ENCODE assay signal across 17 cellular contexts in the genomic region with DNA sequence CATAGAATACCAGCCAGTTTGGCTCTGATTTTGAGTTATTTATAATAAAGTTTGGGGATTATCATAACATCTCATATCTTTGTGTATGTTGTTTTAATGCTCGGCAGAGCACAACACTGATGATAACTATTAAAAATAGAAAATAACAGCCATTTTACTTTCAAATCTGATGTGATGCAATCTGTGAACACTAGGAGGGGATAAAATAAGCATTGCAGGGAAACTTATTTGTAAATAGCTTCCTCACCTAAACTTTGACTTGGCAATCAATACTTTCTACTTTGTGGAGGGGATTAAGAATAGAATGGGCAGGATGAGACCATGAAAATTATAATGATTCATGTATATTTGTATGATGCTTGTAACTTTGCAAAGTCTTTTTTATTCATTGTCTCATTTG. TPM values are rescaled to one million over a fixed set of nuclear protein-coding genes. Genes with fewer than 3 reads are reported as not detected.
DNase-seq lines count a peak whose midpoint lies in the region; ATAC-seq and TF ChIP-seq lines count a peak whose summit lies in the region.
"Had no signal": no experiment of that assay in that cellular context is flagged by ENCODE, and none has a peak within 500 bp of the region (broad histone marks: within the 10 kb centered on the region; RNA-seq: fewer than 3 reads in every experiment).

No MANE protein-coding gene starts in this region.

- H3K4me3 ChIP-seq in AG04450 (ENCODE audit: low read depth, low read length) (no peak overlapping the region), HEK293 (ENCODE audit: low read depth, low read length) (no peak overlapping the region), kidney epithelial cell (ENCODE audit: low read depth, low read length) (no peak overlapping the region), breast epithelium (no peak overlapping the region)
- H3K4me3 ChIP-seq: PC-9, upper lobe of left lung had no signal

- CTCF ChIA-PET in AG04450 (lab: Charles Lee), result interaction anchor here (0.6 to 1.5 kb wide), 2 partner anchors 9 to 21 kb away, joined by 3 to 7 read pairs; no protein-coding TSS in a partner anchor
- CTCF ChIA-PET in HEK293 (lab: Yijun Ruan, JAX), result interaction anchor here (0.7 to 1.8 kb wide), 2 partner anchors 13 to 72 kb away, joined by 3 to 4 read pairs; no protein-coding TSS in a partner anchor

- no peak for TF ChIP-seq POLR2A in breast epithelium (IDR thresholded peaks at IDR 0.05)

- no peaks in the 10 kb centered on the region for H3K4me1 ChIP-seq in HEK293 (ENCODE audit: control insufficient read depth, insufficient read depth, low read length)
- no peaks in the 10 kb centered on the region for H3K4me1 ChIP-seq in breast epithelium
- H3K4me1 ChIP-seq: upper lobe of left lung had no signal

- TF ChIP-seq CTCF in AG04450 (IDR thresholded peaks at IDR 0.05; ENCODE audit: low read depth, low read length), result peak; percentile 25
- no peak for TF ChIP-seq CTCF in HEK293 (tag by site-specific recombination; IDR thresholded peaks at IDR 0.05)
- no peak for TF ChIP-seq CTCF in VCaP (conservative IDR thresholded peaks at IDR 0.05)
- peak; percentile 12 for TF ChIP-seq CTCF in kidney epithelial cell (IDR thresholded peaks at IDR 0.05; ENCODE audit: insufficient read depth, low read length, poor library complexity, severe bottlenecking)
- TF ChIP-seq CTCF in breast epithelium (IDR thresholded peaks at IDR 0.05), result no peak

- intact Hi-C loops in breast epithelium (cut with DNase I; ENCODE audit: low total_unique reads), result no loop called here

- ATAC-seq in HG03097 (IDR thresholded peaks at IDR 0.05; ENCODE audit: low FRiP score, unreplicated experiment), result no peak
- ATAC-seq: stimulated activated memory B cell treated with anti-CD40 and anti-IgM and Interleukin-4, amounts not matched to agents 10 μg/mL and 1 μg/mL and 100 μg/mL, for 72 hours had no signal

- H3K9me3 ChIP-seq in AG04450 (ENCODE audit: control insufficient read depth, insufficient read depth, low read length), result no peaks in the 10 kb centered on the region
- no peaks in the 10 kb centered on the region for H3K9me3 ChIP-seq in HEK293 (ENCODE audit: control insufficient read depth, insufficient read depth, low read depth, low read length)
- H3K9me3 ChIP-seq in breast epithelium, result no peaks in the 10 kb centered on the region
- H3K9me3 ChIP-seq: upper lobe of left lung had no signal

- POLR2A ChIA-PET in AG04450 (lab: Yijun Ruan, JAX), result no interaction called here
- POLR2A ChIA-PET in HEK293 (lab: Yijun Ruan, JAX), result no interaction called here

- H3K36me3 ChIP-seq in HEK293 (ENCODE audit: control insufficient read depth in 2 of 2, insufficient read depth in 1 of 2, low read length in 2 of 2) (peaks cover 57 to 83% of the 10 kb centered on the region in 2 experiments), kidney epithelial cell (ENCODE audit: control insufficient read depth, insufficient read depth, low read length) (peaks cover 2% of the 10 kb centered on the region), breast epithelium (peaks cover 4% of the 10 kb centered on the region)

- no peak for DNase-seq in AG04450 (ENCODE audit: low read depth, low spot score)
- DNase-seq in kidney epithelial cell (ENCODE audit: low read depth), result no peak
- no peak for DNase-seq in NCI-H2171 treated with DMSO at 0.1 percent for 48 hours (lab: John Stamatoyannopoulos, UW)
- no peak for DNase-seq in SW480 (ENCODE audit: low spot score)
- DNase-seq in breast epithelium (ENCODE audit: low spot score in 2 of 2), result no peak
- DNase-seq: activated gamma-delta T cell; AML-193; brain microvascular endothelial cell; effector CD4-positive, alpha-beta T cell; NCI-H510A; PC-9; upper lobe of left lung; WERI-Rb-1 had no signal

- H3K27me3 ChIP-seq in AG04450 (ENCODE audit: control insufficient read depth, insufficient read depth, low read length) (no peaks in the 10 kb centered on the region), kidney epithelial cell (ENCODE audit: control insufficient read depth, insufficient read depth, low read length) (no peaks in the 10 kb centered on the region), breast epithelium (no peaks in the 10 kb centered on the region)
- H3K27me3 ChIP-seq: brain microvascular endothelial cell, upper lobe of left lung had no signal

- H3K27ac ChIP-seq in AG04450 (ENCODE audit: low read depth, low read length) (no peak overlapping the region), HEK293 (ENCODE audit: extremely low read depth, low read depth, low read length) (no peak overlapping the region), VCaP (peak overlapping the region; percentile 89; the same call in 1 of the 2 replicates), breast epithelium (no peak overlapping the region)
- H3K27ac ChIP-seq: brain microvascular endothelial cell, PC-9, upper lobe of left lung, WERI-Rb-1 had no signal

TF ChIP-seq in HEK293, 187 proteins besides CTCF, POLR2A, EP300 and RAD21:
- peak; percentile 65; the same call in 1 of the 2 replicates for TF ChIP-seq ZNF660 (tag by site-specific recombination; IDR thresholded peaks at IDR 0.05)
- peak; percentile 10; the same call in 1 of the 2 replicates for TF ChIP-seq ZNF626 (tag by site-specific recombination; IDR thresholded peaks at IDR 0.05)
- no peak for TF ChIP-seq TRIM28 (IDR thresholded peaks at IDR 0.05; ENCODE audit: borderline replicate concordance, low read length)

RNA-seq across cellular contexts. Expression of a gene that starts 54.4 kb away (rescaled TPM):
- polyA plus RNA-seq in AG04450 (2011; rRNA removed), result 36.7 and 39.7 TPM in 2 replicates
- polyA minus RNA-seq in AG04450 (2011; rRNA and poly(A)+ RNA removed), result 12.2 and 25.9 TPM in 2 replicates
- total RNA-seq in kidney epithelial cell, result 38.4 and 40.0 TPM in 2 replicates
- 10 to 100 TPM; 30.5 to 46.9 (median 38.1) TPM for total RNA-seq in breast epithelium

RNA-seq across cellular contexts. Expression of a gene that starts 55.1 kb away (rescaled TPM):
- 22.2 and 35.1 TPM in 2 replicates for polyA plus RNA-seq in AG04450 (2011; rRNA removed)
- 15.6 and 21.1 TPM in 2 replicates for polyA minus RNA-seq in AG04450 (2011; rRNA and poly(A)+ RNA removed)
- 28.2 and 28.7 TPM in 2 replicates for total RNA-seq in kidney epithelial cell
- total RNA-seq in breast epithelium, result 10 to 100 TPM; 56.2 to 98.9 (median 67.5) TPM

Comparison
In these comparisons a context has a peak if more than half of its experiments do, and no peak if none do; other contexts are left out.
1. CTCF ChIP-seq: peak in AG04450 (single experiment) and kidney epithelial cell (single experiment); none in HEK293 (single experiment), VCaP (single experiment) and breast epithelium (0 of 3).